ENCODE assay signal across 8 cellular contexts in genomic region chr2:112481528-112482228, GRCh38. TPM values are rescaled to one million over a fixed set of nuclear protein-coding genes. Genes with fewer than 3 reads are reported as not detected.
DNase-seq lines count a peak whose midpoint lies in the region; ATAC-seq and TF ChIP-seq lines count a peak whose summit lies in the region.

TSS of gene TTL (plus strand) at chr2:112482156. CDS start at chr2:112482345, 189 bp downstream.

- DNase-seq in AG04449 (ENCODE audit: low read depth, low spot score) (no peak), NCI-H460 (ENCODE audit: extremely low read depth, low read depth) (peak; percentile 66), dermis blood vessel endothelial cell (peak; percentile 68)
- peak; percentile 76 for DNase-seq in activated CD4-positive, alpha-beta T cell treated with anti-CD3 and anti-CD28 coated beads, Interleukin-2, amount 50 U/mL, for 1 hour
- DNase-seq in stimulated activated CD4-positive, alpha-beta T cell treated with anti-CD3 and anti-CD28 coated beads, Interleukin-4, amount 100 ng/mL, for 1 hour, result peak; percentile 87

- CTCF ChIA-PET in AG04449 (lab: Yijun Ruan, JAX), result interaction anchor here (1.3 to 3.4 kb wide), 12 partner anchors 8 to 292 kb away, joined by 3 to 21 read pairs (median 6); no protein-coding TSS in a partner anchor

- WGBS in liver, result under 1% methylated on average over 80 of the region's 80 CpGs

- peaks cover 2 to 24% (median 16%) of the 10 kb centered on the region in 4 donors for H3K4me1 ChIP-seq in liver (ENCODE audit: control insufficient read depth in 4 of 4, insufficient read depth in 4 of 4, low read length in 3 of 4)

- H3K27ac ChIP-seq in liver (ENCODE audit: low read depth in 1 of 2, low read length in 2 of 2), result peak within 1 kb of the TSS; percentile 59 to 81

- TF ChIP-seq RAD21 in liver (IDR thresholded peaks at IDR 0.05), result no peak

- ATAC-seq in GM18861 (IDR thresholded peaks at IDR 0.05; ENCODE audit: unreplicated experiment) (peak; percentile 53), HG03095 (IDR thresholded peaks at IDR 0.05; ENCODE audit: unreplicated experiment) (peak; percentile 73)

- H3K9ac ChIP-seq in liver (ENCODE audit: low read depth in 1 of 2, low read length in 2 of 2), result peak within 1 kb of the TSS; percentile 82 to 86

- TF ChIP-seq CTCF in AG04449 (IDR thresholded peaks at IDR 0.05; ENCODE audit: insufficient read depth, low read length, missing control alignments), result no peak
- TF ChIP-seq CTCF in liver (IDR thresholded peaks at IDR 0.05; ENCODE audit: low read depth, low read length, missing input control), result no peak

- no peaks in the 10 kb centered on the region for H3K27me3 ChIP-seq in liver (ENCODE audit: control insufficient read depth in 4 of 4, insufficient read depth in 4 of 4, low read length in 3 of 4)

- H3K36me3 ChIP-seq in liver (ENCODE audit: control insufficient read depth in 4 of 4, insufficient read depth in 3 of 4, low read depth in 1 of 4, low read length in 3 of 4), result no peaks in the 10 kb centered on the region

- peak within 1 kb of the TSS; percentile 83 for H3K4me3 ChIP-seq in AG04449 (ENCODE audit: low read depth, low read length)
- peak within 1 kb of the TSS; percentile 85 to 93 (median 92) for H3K4me3 ChIP-seq in liver (ENCODE audit: low read depth in 1 of 3, low read length in 3 of 3)

- POLR2A ChIA-PET in AG04449 (lab: Yijun Ruan, JAX), result no interaction called here

- no peaks in the 10 kb centered on the region for H3K9me3 ChIP-seq in liver (ENCODE audit: control insufficient read depth in 4 of 4, low read length in 3 of 4)

TF ChIP-seq in liver, 16 proteins besides CTCF, POLR2A, EP300 and RAD21:
- TF ChIP-seq ZBTB33 (IDR thresholded peaks at IDR 0.05) (no peak), EGR1 (IDR thresholded peaks at IDR 0.05; ENCODE audit: low read depth in 2 of 2) (peak in 1 of 2 donors; percentile 21), FOXA2 (IDR thresholded peaks at IDR 0.05) (no peak), REST (IDR thresholded peaks at IDR 0.05) (no peak), SP1 (IDR thresholded peaks at IDR 0.05) (peak; percentile 4), TAF1 (conservative IDR thresholded peaks at IDR 0.05) (no peak), JUND (IDR thresholded peaks at IDR 0.05) (no peak), YY1 (IDR thresholded peaks at IDR 0.05) (no peak), MAX (IDR thresholded peaks at IDR 0.05) (no peak), FOXA1 (IDR thresholded peaks at IDR 0.05) (no peak), HNF4A (conservative IDR thresholded peaks at IDR 0.05) (no peak), HNF4G (IDR thresholded peaks at IDR 0.05) (no peak), RXRA (IDR thresholded peaks at IDR 0.05) (no peak), GABPA (IDR thresholded peaks at IDR 0.05 in 1 of 2, conservative IDR thresholded peaks at IDR 0.05 in 1 of 2) (no peak), NR2F2 (IDR thresholded peaks at IDR 0.05) (no peak), ATF3 (IDR thresholded peaks at IDR 0.05) (no peak)

RNA-seq across cellular contexts. Expression of gene TTL, which starts in this region (rescaled TPM):
- 58.1 and 72.8 TPM in 2 replicates for total RNA-seq in NCI-H460 (2014; rRNA removed; shearing (Covaris generic))
- 70.5 and 83.3 TPM in 2 replicates for polyA plus RNA-seq in NCI-H460 (2014; cell fraction: nucleus; rRNA removed)
- total RNA-seq in dermis blood vessel endothelial cell, result 20.8 and 27.6 TPM in 2 replicates
- 1 to 10 TPM; 7.2 to 9.5 TPM for total RNA-seq in liver
- 1 to 10 TPM; 3.6 to 7.0 TPM for polyA plus RNA-seq in liver
